1 cellular context compared by ENCODE assay signal in genomic region chr1:245091818-245092637, GRCh38.
TF ChIP-seq lines count a peak whose summit lies in the region.

No MANE protein-coding gene starts in this region.

TF ChIP-seq in K562, 482 proteins besides CTCF, POLR2A, EP300 and RAD21 (continued from another document):
- TF ChIP-seq UBTF (IDR thresholded peaks at IDR 0.05; ENCODE audit: borderline replicate concordance in 1 of 2, low read depth in 2 of 2, low read length in 2 of 2) = peak in 1 of 2 experiments; percentile 55; a peak in 1 of 4 replicates
- TF ChIP-seq SFPQ (IDR thresholded peaks at IDR 0.05; ENCODE audit: low read depth, low read length) = no peak
- peak; percentile 24; the same call in 1 of the 2 replicates for TF ChIP-seq MAFF (IDR thresholded peaks at IDR 0.05; ENCODE audit: low read length)
- TF ChIP-seq ZNF436 (CRISPR knock-in tag; IDR thresholded peaks at IDR 0.05) = no peak
- TF ChIP-seq ARID1B (IDR thresholded peaks at IDR 0.05) = peak; percentile 74
- no peak for TF ChIP-seq DNMT1 (IDR thresholded peaks at IDR 0.05)
- TF ChIP-seq JUND (IDR thresholded peaks at IDR 0.05; ENCODE audit: borderline replicate concordance, low read depth, low read length) = peak; percentile 94
- TF ChIP-seq JUND (tag; IDR thresholded peaks at IDR 0.05; ENCODE audit: borderline replicate concordance, low read depth, low read length) = peak; percentile 90; the same call in 2 of the 3 replicates
- TF ChIP-seq NR4A1 (CRISPR knock-in tag; IDR thresholded peaks at IDR 0.05) = no peak
- no peak for TF ChIP-seq NR4A1 (tag; IDR thresholded peaks at IDR 0.05)
- TF ChIP-seq MTA2 (IDR thresholded peaks at IDR 0.05; ENCODE audit: low read depth) = no peak
- TF ChIP-seq C11orf30 (IDR thresholded peaks at IDR 0.05; ENCODE audit: low read depth) = peak; percentile 51
- peak in 1 of 3 experiments; percentile 47; a peak in 1 of 6 replicates for TF ChIP-seq ZBTB11 (CRISPR knock-in tag; IDR thresholded peaks at IDR 0.05)
